ENCODE assay signal across 9 cellular contexts in the genomic region with DNA sequence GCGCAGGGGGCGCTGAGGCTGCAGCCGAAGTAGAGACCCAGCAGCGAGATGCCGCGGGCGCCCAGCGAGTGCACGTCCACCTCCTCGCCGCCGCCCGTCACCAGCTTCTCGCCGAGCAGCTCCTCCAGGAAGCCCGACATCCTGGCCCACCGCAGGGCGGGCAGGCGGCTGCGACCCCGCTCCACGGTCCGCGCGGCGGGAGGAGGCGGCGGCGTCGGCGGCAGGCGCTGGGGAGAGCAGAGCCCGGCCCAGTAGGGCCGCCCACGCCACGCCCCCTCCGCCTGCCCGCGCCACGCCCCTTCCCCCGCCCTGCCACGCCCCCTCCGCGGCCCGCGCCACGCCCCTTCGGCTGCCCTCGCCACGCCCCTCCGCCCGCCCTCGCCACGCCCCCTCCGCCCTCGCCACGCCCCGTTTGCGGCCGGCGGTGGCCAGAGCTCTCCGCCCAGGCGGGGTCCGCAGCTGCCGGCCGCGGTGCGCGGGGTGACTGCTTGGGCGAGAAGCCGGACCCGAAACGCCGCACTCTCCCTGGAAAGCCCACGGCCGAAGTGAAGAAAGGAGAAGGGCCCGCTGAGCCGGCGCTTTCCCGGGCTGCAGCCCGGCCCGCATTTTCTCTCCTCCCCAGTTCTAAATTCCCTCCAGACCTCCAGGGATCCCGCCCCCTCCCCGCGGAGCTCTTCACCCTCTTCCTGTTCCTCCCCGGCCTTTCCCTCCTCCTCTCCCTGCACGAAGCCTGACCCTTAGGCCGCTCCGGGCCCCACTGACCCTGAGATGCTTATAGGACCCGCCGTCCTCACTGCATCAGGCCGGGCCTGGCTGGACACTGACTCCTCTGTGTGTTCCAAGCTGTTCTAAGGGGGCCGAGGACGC. TPM values are rescaled to one million over a fixed set of nuclear protein-coding genes. Genes with fewer than 3 reads are reported as not detected.
DNase-seq lines count a peak whose midpoint lies in the region; ATAC-seq, FAIRE-seq and TF ChIP-seq lines count a peak whose summit lies in the region.
"Had no signal": no experiment of that assay in that cellular context is flagged by ENCODE, and none has a peak within 500 bp of the region (broad histone marks: within the 10 kb centered on the region; RNA-seq: fewer than 3 reads in every experiment).

A gene (minus strand): TSS at position 238 of the 867 bp plus-strand sequence.

- H4K5ac ChIP-seq in IMR-90 (ENCODE audit: low read depth, low read length), result peak within 1 kb of the TSS; percentile 42; the same call in 1 of the 2 replicates

- H3K4ac ChIP-seq in IMR-90 (ENCODE audit: low read depth, low read length), result peak within 1 kb of the TSS; percentile 80

- H3K9ac ChIP-seq in IMR-90 (ENCODE audit: low read depth, low read length), result peak within 1 kb of the TSS; percentile 96
- peak within 1 kb of the TSS; percentile 59; the same call in 1 of the 2 replicates for H3K9ac ChIP-seq in SK-N-SH

- peak within 1 kb of the TSS in 1 of 2 experiments; percentile 63; a peak in 2 of 4 replicates for H4K8ac ChIP-seq in IMR-90 (ENCODE audit: low read depth in 2 of 2, low read length in 2 of 2)

- POLR2A ChIA-PET in CD4-positive, alpha-beta T cell (lab: Charles Lee), result interaction anchor here (0.7 to 4.9 kb wide), 7 partner anchors 17 to 757 kb away, joined by 3 to 44 read pairs (median 8); a partner anchor contains a TSS
- POLR2A ChIA-PET in IMR-90 (lab: Charles Lee; ENCODE audit: unreplicated experiment) (interaction anchor here (0.6 kb wide), 2 partner anchors 101 to 192 kb away, joined by 5 to 22 read pairs; no protein-coding TSS in a partner anchor), SK-N-SH (lab: Yijun Ruan, JAX) (interaction anchor here (0.6 to 1.3 kb wide), 5 partner anchors 29 to 198 kb away, joined by 3 to 8 read pairs (median 4); a partner anchor contains a TSS)

- peak within 1 kb of the TSS; percentile 98 for H2AK9ac ChIP-seq in IMR-90 (replicated peaks; ENCODE audit: low read depth, low read length, poor library complexity)

- H4K20me1 ChIP-seq in IMR-90 (ENCODE audit: insufficient read depth, low read length) (peaks cover 38% of the 10 kb centered on the region), SK-N-SH (ENCODE audit: insufficient read depth) (peaks cover 22% of the 10 kb centered on the region)

- H3K36me3 ChIP-seq in IMR-90 (ENCODE audit: control insufficient read depth, insufficient read depth, low read length), result peaks cover 4% of the 10 kb centered on the region; the same call in 1 of the 2 replicates
- H3K36me3 ChIP-seq in SK-N-SH (replicated peaks in 1 of 2; ENCODE audit: control insufficient read depth in 1 of 2, insufficient read depth in 2 of 2, low read length in 1 of 2), result no peaks in the 10 kb centered on the region
- H3K36me3 ChIP-seq in pancreas, result no peaks in the 10 kb centered on the region
- H3K36me3 ChIP-seq in thymus (ENCODE audit: control insufficient read depth, insufficient read depth), result no peaks in the 10 kb centered on the region

- TF ChIP-seq POLR2A in IMR-90 (IDR thresholded peaks at IDR 0.05; ENCODE audit: low read depth, low read length), result no peak

- H2AFZ ChIP-seq in IMR-90 (replicated peaks; ENCODE audit: low read length, poor library complexity) (peak within 1 kb of the TSS; percentile 93), SK-N-SH (ENCODE audit: low read depth) (peak within 1 kb of the TSS; percentile 95)

- H3K9me3 ChIP-seq in CD4-positive, alpha-beta T cell (ENCODE audit: control insufficient read depth, low read length), result no peaks in the 10 kb centered on the region
- no peaks in the 10 kb centered on the region for H3K9me3 ChIP-seq in IMR-90 (ENCODE audit: control insufficient read depth, insufficient read depth, low read length)
- no peaks in the 10 kb centered on the region for H3K9me3 ChIP-seq in SK-N-SH
- no peaks in the 10 kb centered on the region for H3K9me3 ChIP-seq in pancreas
- no peaks in the 10 kb centered on the region for H3K9me3 ChIP-seq in thymus (ENCODE audit: control insufficient read depth)

- DNase-seq in CD4-positive, alpha-beta T cell, result peak; percentile 80 to 94 (median 90)
- peak; percentile 65 for DNase-seq in IMR-90
- DNase-seq in SK-N-SH, result peak; percentile 99
- DNase-seq in activated naive CD4-positive, alpha-beta T cell treated with anti-CD3 and anti-CD28 coated beads, Interleukin-2, amount 50 U/mL, for 72 hours (ENCODE audit: low spot score in 2 of 2), result peak; percentile 84 to 89
- DNase-seq in Right ventricle myocardium inferior (ENCODE audit: missing footprints), result peak; percentile 94
- peak; percentile 76 to 100 (median 92) for DNase-seq in pancreas

- WGBS in IMR-90 (ENCODE audit: extremely low coverage in 2 of 2, insufficient read length in 1 of 2), 2 experiments, result 0% methylated on average over 57 of the region's 94 CpGs; no CpG with 5 or more reads in 1 of the 2 experiments
- WGBS in SK-N-SH (ENCODE audit: low lambda C conversion rate), result 15% methylated on average over 18 of the region's 94 CpGs
- WGBS in pancreas, 2 donors, result 3 to 6% methylated on average over 49 to 94 of the region's 94 CpGs
- WGBS in thymus, result 2% methylated on average over 94 of the region's 94 CpGs

- H3K9me2 ChIP-seq in SK-N-SH, result no peaks in the 10 kb centered on the region

- no peak within 1 kb of the TSS for H3K14ac ChIP-seq in IMR-90 (replicated peaks; ENCODE audit: low read depth, low read length)

- intact Hi-C loops in CD4-positive, alpha-beta T cell (cut with DNase I, micrococcal nuclease), result loop anchor here (1.0 to 10.0 kb wide), 8 partner anchors 17 to 835 kb away; a partner anchor contains a TSS
- intact Hi-C loops in IMR-90 (cut with micrococcal nuclease), result loop anchor here (2.0 to 5.0 kb wide), 5 partner anchors 47 to 567 kb away; a partner anchor contains a TSS
- intact Hi-C loops in Right ventricle myocardium inferior (cut with DNase I), result loop anchor here (2.0 to 5.0 kb wide), 3 partner anchors 62 to 569 kb away; a partner anchor contains a TSS
- intact Hi-C loops in pancreas (cut with DNase I), result loop anchor here (5.0 to 10.0 kb wide), 3 partner anchors 97 to 185 kb away; no protein-coding TSS in a partner anchor

- peaks cover 3% of the 10 kb centered on the region for H3F3A ChIP-seq in SK-N-SH (replicated peaks; ENCODE audit: insufficient read depth)

- BruUV-seq in IMR-90 (replicated peaks; lab: Mats Ljungman, UMichigan), result no TSS peak

- dilution Hi-C loops in IMR-90 (cut with HindIII; ENCODE audit: low sequenced_read_pairs, unreplicated experiment), result loop anchor here (25.0 kb wide), 1 partner anchor 192 kb away; a partner anchor contains a TSS

- no peak within 1 kb of the TSS; the same call in 1 of the 2 replicates for H3K18ac ChIP-seq in IMR-90 (ENCODE audit: low read depth, low read length)

- no peaks in the 10 kb centered on the region for H3K9me3 Mint-ChIP-seq in CD4-positive, alpha-beta T cell
- no peaks in the 10 kb centered on the region for H3K9me3 Mint-ChIP-seq in activated naive CD4-positive, alpha-beta T cell treated with anti-CD3 and anti-CD28 coated beads, Interleukin-2, amount 50 U/mL, for 72 hours

- peak within 1 kb of the TSS; percentile 67 for H3K4me2 ChIP-seq in IMR-90 (ENCODE audit: low read depth, low read length)
- H3K4me2 ChIP-seq in SK-N-SH, result peak within 1 kb of the TSS; percentile 79

- H3K23ac ChIP-seq in IMR-90 (ENCODE audit: low read depth, low read length), result 0 out of 2 replicates have a peak within 1 kb of the TSS, but pooled peaks have one; percentile 41

- TF ChIP-seq CTCF in CD4-positive, alpha-beta T cell (IDR thresholded peaks at IDR 0.05), result no peak
- peak; percentile 37 for TF ChIP-seq CTCF in IMR-90 (conservative IDR thresholded peaks at IDR 0.05; ENCODE audit: low read depth, low read length)
- TF ChIP-seq CTCF in SK-N-SH (IDR thresholded peaks at IDR 0.05), result peak; percentile 34; the same call in 1 of the 2 replicates
- no peak for TF ChIP-seq CTCF in pancreas (IDR thresholded peaks at IDR 0.05)

- FAIRE-seq in pancreas (lab: Jason Lieb, UNC), result no peak
- FAIRE-seq: TTC549 had no signal

- H4K91ac ChIP-seq in IMR-90 (ENCODE audit: insufficient read depth, low read depth, low read length), result no peak within 1 kb of the TSS; the same call in 1 of the 2 replicates

- ATAC-seq in CD4-positive, alpha-beta T cell (ENCODE audit: poor library complexity), result peak; percentile 73
- ATAC-seq in GM21381 (IDR thresholded peaks at IDR 0.05; ENCODE audit: unreplicated experiment) (peak; percentile 58), IMR-90 (ENCODE audit: low read depth) (peak; percentile 86), Right ventricle myocardium inferior (peak; percentile 96), pancreas (peak; percentile 85 to 93 (median 89))
- ATAC-seq in activated naive CD4-positive, alpha-beta T cell treated with anti-CD3 and anti-CD28 coated beads, Interleukin-2, amount 50 U/mL, for 72 hours, result peak; percentile 86 to 87

- peaks cover 12% of the 10 kb centered on the region for H3K4me1 ChIP-seq in IMR-90 (ENCODE audit: control insufficient read depth, insufficient read depth, low read length)
- H3K4me1 ChIP-seq in SK-N-SH (ENCODE audit: control insufficient read depth in 1 of 2, insufficient read depth in 2 of 2, low read depth in 1 of 2, low read length in 1 of 2), result peaks cover 0 to 16% of the 10 kb centered on the region in 2 experiments; a peak in 2 of 4 replicates
- H3K4me1 ChIP-seq in pancreas, result peaks cover 0 to 27% (median 2%) of the 10 kb centered on the region in 3 donors
- peaks cover 13% of the 10 kb centered on the region for H3K4me1 ChIP-seq in thymus (ENCODE audit: control insufficient read depth, insufficient read depth, low read length)

- peak within 1 kb of the TSS; percentile 100 for H3K4me3 ChIP-seq in IMR-90 (ENCODE audit: insufficient read depth, low read depth, low read length)
- peak within 1 kb of the TSS; percentile 69 to 71 for H3K4me3 ChIP-seq in SK-N-SH (ENCODE audit: low read depth in 2 of 2, low read length in 1 of 2)
- peak within 1 kb of the TSS; percentile 69 to 87 (median 72) for H3K4me3 ChIP-seq in pancreas
- peak within 1 kb of the TSS; percentile 73 for H3K4me3 ChIP-seq in thymus (ENCODE audit: low read length)

- H3K27me3 ChIP-seq in CD4-positive, alpha-beta T cell (ENCODE audit: control insufficient read depth, insufficient read depth, low read length), result peaks cover 39% of the 10 kb centered on the region
- H3K27me3 ChIP-seq in IMR-90 (ENCODE audit: control insufficient read depth, insufficient read depth, low read length) (no peaks in the 10 kb centered on the region), SK-N-SH (ENCODE audit: insufficient read depth) (peaks cover 26% of the 10 kb centered on the region), pancreas (no peaks in the 10 kb centered on the region), thymus (ENCODE audit: control insufficient read depth, insufficient read depth) (peaks cover 26% of the 10 kb centered on the region)

- TF ChIP-seq RAD21 in IMR-90 (IDR thresholded peaks at IDR 0.05; ENCODE audit: low read length) (peak; percentile 46), SK-N-SH (IDR thresholded peaks at IDR 0.05; ENCODE audit: low read length) (peak; percentile 17; the same call in 1 of the 2 replicates)

- H2BK15ac ChIP-seq in IMR-90 (ENCODE audit: low read depth, low read length), result no peak within 1 kb of the TSS

- H3K4me1 Mint-ChIP-seq in CD4-positive, alpha-beta T cell (ENCODE audit: low read depth), result peaks cover 17% of the 10 kb centered on the region

- peak within 1 kb of the TSS; percentile 68 for H2BK5ac ChIP-seq in IMR-90 (ENCODE audit: low read depth, low read length, poor library complexity, severe bottlenecking)

- in situ Hi-C loops in IMR-90 (cut with MboI; ENCODE audit: low sequenced_read_pairs), result loop anchor here (5.0 kb wide), 1 partner anchor 192 kb away; no protein-coding TSS in a partner anchor

- peak within 1 kb of the TSS; percentile 56 for H3K27ac Mint-ChIP-seq in CD4-positive, alpha-beta T cell
- H3K27ac Mint-ChIP-seq in activated naive CD4-positive, alpha-beta T cell treated with anti-CD3 and anti-CD28 coated beads, Interleukin-2, amount 50 U/mL, for 72 hours, result no peak within 1 kb of the TSS

- CTCF ChIA-PET in CD4-positive, alpha-beta T cell (lab: Charles Lee), result interaction anchor here (1.0 to 3.4 kb wide), 5 partner anchors 17 to 568 kb away, joined by 3 to 53 read pairs (median 16); a partner anchor contains a TSS
- CTCF ChIA-PET in IMR-90 (lab: Yijun Ruan, JAX), result interaction anchor here (0.6 to 1.9 kb wide), 5 partner anchors 63 to 277 kb away, joined by 3 to 14 read pairs (median 7); a partner anchor contains a TSS
- CTCF ChIA-PET in SK-N-SH (lab: Yijun Ruan, JAX), result interaction anchor here (0.6 to 5.1 kb wide), 30 partner anchors 10 to 568 kb away, joined by 3 to 155 read pairs (median 5); a partner anchor contains a TSS

- H3K9me1 ChIP-seq in IMR-90 (ENCODE audit: insufficient read depth, low read length), result 0 out of 2 replicates have a peak, but pooled peaks cover 6% of the 10 kb centered on the region

- peak within 1 kb of the TSS; percentile 64 for H2AK5ac ChIP-seq in IMR-90 (ENCODE audit: low read depth, low read length)

- peaks cover 40% of the 10 kb centered on the region for H3K79me2 ChIP-seq in SK-N-SH (ENCODE audit: insufficient read depth)

- TF ChIP-seq EP300 in SK-N-SH (IDR thresholded peaks at IDR 0.05; ENCODE audit: borderline replicate concordance in 1 of 2, low read depth in 1 of 2, low read length in 1 of 2), result no peak

- peak within 1 kb of the TSS; percentile 91 for H3K4me3 Mint-ChIP-seq in CD4-positive, alpha-beta T cell

- peak within 1 kb of the TSS; percentile 65 for H2BK120ac ChIP-seq in IMR-90 (ENCODE audit: low read depth, low read length)

- H2BK20ac ChIP-seq in IMR-90 (ENCODE audit: low read depth, low read length), result no peak within 1 kb of the TSS

- H3K36me3 Mint-ChIP-seq in CD4-positive, alpha-beta T cell (ENCODE audit: low read depth), result no peaks in the 10 kb centered on the region
- no peaks in the 10 kb centered on the region for H3K36me3 Mint-ChIP-seq in activated naive CD4-positive, alpha-beta T cell treated with anti-CD3 and anti-CD28 coated beads, Interleukin-2, amount 50 U/mL, for 72 hours

- peaks cover 37% of the 10 kb centered on the region for H3K27me3 Mint-ChIP-seq in CD4-positive, alpha-beta T cell

- 0 out of 2 replicates have a peak within 1 kb of the TSS, but pooled peaks have one; percentile 32 for H3K56ac ChIP-seq in IMR-90 (ENCODE audit: extremely low read depth, insufficient read depth, low read length)

- H3K27ac ChIP-seq in CD4-positive, alpha-beta T cell (ENCODE audit: low read depth, low read length), result peak within 1 kb of the TSS; percentile 21
- peak within 1 kb of the TSS; percentile 91 for H3K27ac ChIP-seq in IMR-90 (ENCODE audit: insufficient read depth, low read length)
- H3K27ac ChIP-seq in SK-N-SH (ENCODE audit: low read depth in 2 of 2, low read length in 1 of 2), result peak within 1 kb of the TSS; percentile 32 to 65; a peak in 3 of 4 replicates
- H3K27ac ChIP-seq in pancreas, result peak within 1 kb of the TSS; percentile 68 to 85 (median 74)
- H3K27ac ChIP-seq in thymus (ENCODE audit: low read depth), result peak within 1 kb of the TSS; percentile 36

- peaks cover 6 to 26% of the 10 kb centered on the region in 2 experiments; a peak in 3 of 4 replicates for H3K79me1 ChIP-seq in IMR-90 (ENCODE audit: low read depth in 1 of 2, low read length in 2 of 2)

RNA-seq across cellular contexts. Expression of the gene that starts here (rescaled TPM):
- total RNA-seq in CD4-positive, alpha-beta T cell, result under 1 TPM; 0.80 to 0.98 TPM
- total RNA-seq in IMR-90 (2012; rRNA removed), result 52.5 and 52.8 TPM in 2 replicates
- 116 and 120 TPM in 2 replicates for polyA plus RNA-seq in IMR-90 (2012; rRNA removed)
- 89.4 and 117 TPM in 2 replicates for polyA plus RNA-seq in IMR-90 (2012; cell fraction: cytosol; rRNA removed)
- polyA plus RNA-seq in IMR-90 (2012; cell fraction: nucleus; rRNA removed; ENCODE audit: low replicate concordance), result 67.9 and 90.2 TPM in 2 replicates
- polyA plus RNA-seq in SK-N-SH (2012; rRNA removed), result 19.5 and 23.9 TPM in 2 replicates
- 13.0 and 16.3 TPM in 2 replicates for polyA plus RNA-seq in SK-N-SH (2012; cell fraction: cytosol; rRNA removed)
- polyA plus RNA-seq in SK-N-SH (2012; cell fraction: nucleus; rRNA removed), result 16.6 and 20.7 TPM in 2 replicates
- total RNA-seq in activated naive CD4-positive, alpha-beta T cell treated with anti-CD3 and anti-CD28 coated beads, Interleukin-2, amount 50 U/mL, for 72 hours, result under 1 TPM; 0.39 to 0.80 TPM
- 18.5 TPM for total RNA-seq in Right ventricle myocardium inferior
- total RNA-seq in pancreas, result 10 to 100 TPM; 25.2 to 35.0 (median 30.7) TPM
- 10 to 100 TPM; 17.4 to 20.9 TPM for polyA plus RNA-seq in pancreas
- polyA plus RNA-seq in thymus, result 25.7 TPM

Comparison
In these comparisons a context has a peak if more than half of its experiments do, and no peak if none do; other contexts are left out.
1. Peak in every context shown above with its lines: DNase-seq, ATAC-seq, H3K4me3 ChIP-seq and H3K27ac ChIP-seq.
2. Peak in DNase-seq, ATAC-seq and H3K27ac ChIP-seq in CD4-positive, alpha-beta T cell; RNA of the gene not detected or under 1 TPM.
3. Peak in DNase-seq and ATAC-seq in activated naive CD4-positive, alpha-beta T cell treated with anti-CD3 and anti-CD28 coated beads, Interleukin-2, amount 50 U/mL, for 72 hours; RNA of the gene not detected or under 1 TPM.
4. H3K27ac ChIP-seq: peak in every context shown above with its lines; median percentile 91 in IMR-90; 74 in pancreas; 48 in SK-N-SH; 36 in thymus; 21 in CD4-positive, alpha-beta T cell.
5. CTCF ChIP-seq: peak in IMR-90 (single experiment) and SK-N-SH (single experiment); none in CD4-positive, alpha-beta T cell (single experiment) and pancreas (0 of 4).